Comparison of ENCODE assay signal across 21 cellular contexts in genomic region chr1:41314781-41315481, GRCh38. TPM values are rescaled to one million over a fixed set of nuclear protein-coding genes. Genes with fewer than 3 reads are reported as not detected.
DNase-seq lines count a peak whose midpoint lies in the region; ATAC-seq, FAIRE-seq and TF ChIP-seq lines count a peak whose summit lies in the region.
"Had no signal": no experiment of that assay in that cellular context is flagged by ENCODE, and none has a peak within 500 bp of the region (broad histone marks: within the 10 kb centered on the region; RNA-seq: fewer than 3 reads in every experiment).

No MANE protein-coding gene starts in this region.

- H3K4me1 ChIP-seq in esophagus muscularis mucosa (peaks cover 9 to 48% (median 43%) of the 10 kb centered on the region in 4 donors), small intestine (ENCODE audit: control insufficient read depth in 2 of 2, insufficient read depth in 1 of 2, low read depth in 1 of 2, low read length in 1 of 2) (no peaks in the 10 kb centered on the region), kidney (ENCODE audit: control insufficient read depth in 1 of 2, insufficient read depth in 1 of 2, low read depth in 1 of 2, low read length in 2 of 2) (no peaks in the 10 kb centered on the region)

- peaks cover 16 to 35% of the 10 kb centered on the region in 2 donors for H3K4me1 Mint-ChIP-seq in natural killer cell
- H3K4me1 Mint-ChIP-seq: activated CD4-positive, alpha-beta T cell treated with anti-CD3 and anti-CD28 coated beads for 36 hours; IgD-negative memory B cell had no signal

- no peaks in the 10 kb centered on the region for H3K27me3 ChIP-seq in esophagus muscularis mucosa
- no peaks in the 10 kb centered on the region for H3K27me3 ChIP-seq in small intestine (ENCODE audit: control insufficient read depth in 2 of 2, insufficient read depth in 2 of 2, low read length in 2 of 2)

- intact Hi-C loops in esophagus muscularis mucosa (cut with DNase I) (no loop called here), kidney (cut with DNase I) (no loop called here), natural killer cell (cut with micrococcal nuclease) (no loop called here)

- TF ChIP-seq CTCF in esophagus muscularis mucosa (IDR thresholded peaks at IDR 0.05) (no peak), kidney (IDR thresholded peaks at IDR 0.05; ENCODE audit: borderline replicate concordance, extremely low read depth, insufficient read depth) (no peak), natural killer cell (IDR thresholded peaks at IDR 0.05) (no peak)

- H3K9me3 Mint-ChIP-seq in natural killer cell, result no peaks in the 10 kb centered on the region
- H3K9me3 Mint-ChIP-seq: activated naive CD8-positive, alpha-beta T cell treated with anti-CD3 and anti-CD28 coated beads for 36 hours; activated T-cell treated with anti-CD3 and anti-CD28 coated beads, Interleukin-2, amount 50 U/mL, for 24 hours; CD8-positive, alpha-beta T cell; neural crest cell had no signal

- ATAC-seq in natural killer cell, result no peak
- ATAC-seq: activated CD4-positive, alpha-beta T cell treated with anti-CD3 and anti-CD28 coated beads for 36 hours; CD8-positive, alpha-beta T cell; sciatic nerve; stimulated activated naive CD8-positive, alpha-beta T cell treated with anti-CD3 and anti-CD28 coated beads, Interleukin-15, Interleukin-2, amounts not matched to agents 100 U/mL and 50 U/mL, for 24 hours had no signal

- no peak for TF ChIP-seq EP300 in esophagus muscularis mucosa (IDR thresholded peaks at IDR 0.05)

- H3K27ac ChIP-seq in esophagus muscularis mucosa (replicated peaks in 1 of 4) (peak overlapping the region; percentile 40 to 64 (median 52)), small intestine (ENCODE audit: low read depth in 1 of 2, low read length in 1 of 2) (no peak overlapping the region), kidney (ENCODE audit: low read depth in 2 of 2, low read length in 2 of 2) (no peak overlapping the region)
- H3K27ac ChIP-seq: 22Rv1, epithelial cell of prostate had no signal

- no peak for TF ChIP-seq POLR2A in esophagus muscularis mucosa (IDR thresholded peaks at IDR 0.05; ENCODE audit: low read depth)

- 67% methylated on average over 15 of the region's 15 CpGs for WGBS in esophagus muscularis mucosa
- WGBS in small intestine, 3 donors, result 21 to 55% (median 53%) methylated on average over 15 of the region's 15 CpGs

- no peaks in the 10 kb centered on the region for H3K36me3 ChIP-seq in esophagus muscularis mucosa
- no peaks in the 10 kb centered on the region for H3K36me3 ChIP-seq in small intestine (ENCODE audit: control insufficient read depth in 2 of 2, insufficient read depth in 2 of 2, low read length in 2 of 2)
- H3K36me3 ChIP-seq in kidney (ENCODE audit: control insufficient read depth in 1 of 2, insufficient read depth in 2 of 2, low read length in 2 of 2), result no peaks in the 10 kb centered on the region

- no peak overlapping the region for H3K4me3 Mint-ChIP-seq in natural killer cell
- H3K4me3 Mint-ChIP-seq: activated CD4-positive, alpha-beta T cell treated with anti-CD3 and anti-CD28 coated beads for 36 hours; activated naive CD8-positive, alpha-beta T cell treated with anti-CD3 and anti-CD28 coated beads for 36 hours; activated T-cell treated with anti-CD3 and anti-CD28 coated beads, Interleukin-2, amount 50 U/mL, for 24 hours; CD8-positive, alpha-beta T cell; IgD-negative memory B cell; neural crest cell had no signal

- no peak overlapping the region for H3K9ac ChIP-seq in kidney (ENCODE audit: low read length in 2 of 2)

- no peak overlapping the region for H3K27ac Mint-ChIP-seq in natural killer cell
- H3K27ac Mint-ChIP-seq: activated CD4-positive, alpha-beta T cell treated with anti-CD3 and anti-CD28 coated beads for 36 hours; activated naive CD8-positive, alpha-beta T cell treated with anti-CD3 and anti-CD28 coated beads for 36 hours; activated T-cell treated with anti-CD3 and anti-CD28 coated beads, Interleukin-2, amount 50 U/mL, for 24 hours; CD8-positive, alpha-beta T cell; IgD-negative memory B cell had no signal

- H3K4me3 ChIP-seq in esophagus muscularis mucosa (no peak overlapping the region), small intestine (ENCODE audit: low read depth in 1 of 2, low read length in 2 of 2) (no peak overlapping the region), kidney (ENCODE audit: low read length in 2 of 2) (no peak overlapping the region)

- DNase-seq in NCI-H1417 (lab: John Stamatoyannopoulos, UW) (peak in 2 of 3 experiments; percentile 30 to 82), NCI-H1417 treated with DMSO at 0.1 percent for 48 hours (lab: John Stamatoyannopoulos, UW) (no peak), NCI-H524 treated with DMSO at 0.1 percent for 48 hours (lab: John Stamatoyannopoulos, UW) (peak; percentile 90), esophagus muscularis mucosa (ENCODE audit: extremely low spot score) (peak; percentile 87), small intestine (peak; percentile 19), kidney (no peak), inferior parietal cortex (ENCODE audit: extremely low spot score) (no peak), natural killer cell (no peak)
- DNase-seq: activated CD4-positive, alpha-beta T cell treated with anti-CD3 and anti-CD28 coated beads for 36 hours; activated naive CD8-positive, alpha-beta T cell treated with anti-CD3 and anti-CD28 coated beads for 36 hours; activated T-cell treated with anti-CD3 and anti-CD28 coated beads, Interleukin-2, amount 50 U/mL, for 24 hours; SHP77; stimulated activated naive CD8-positive, alpha-beta T cell treated with anti-CD3 and anti-CD28 coated beads, Interleukin-15, Interleukin-2, amounts not matched to agents 100 U/mL and 50 U/mL, for 24 hours had no signal

- no peaks in the 10 kb centered on the region for H3K9me3 ChIP-seq in esophagus muscularis mucosa
- H3K9me3 ChIP-seq in small intestine (ENCODE audit: control insufficient read depth, low read depth), result no peaks in the 10 kb centered on the region
- H3K9me3 ChIP-seq in kidney (ENCODE audit: control insufficient read depth in 1 of 2, low read length in 2 of 2), result no peaks in the 10 kb centered on the region

- H3K36me3 Mint-ChIP-seq in natural killer cell, result no peaks in the 10 kb centered on the region
- H3K36me3 Mint-ChIP-seq: activated naive CD8-positive, alpha-beta T cell treated with anti-CD3 and anti-CD28 coated beads for 36 hours; CD8-positive, alpha-beta T cell had no signal

- peaks cover 0 to 5% of the 10 kb centered on the region in 2 donors for H3K27me3 Mint-ChIP-seq in natural killer cell (ENCODE audit: low read depth in 2 of 2)
- H3K27me3 Mint-ChIP-seq: activated CD4-positive, alpha-beta T cell treated with anti-CD3 and anti-CD28 coated beads for 36 hours; activated naive CD8-positive, alpha-beta T cell treated with anti-CD3 and anti-CD28 coated beads for 36 hours; activated T-cell treated with anti-CD3 and anti-CD28 coated beads, Interleukin-2, amount 50 U/mL, for 24 hours had no signal

- FAIRE-seq in small intestine (lab: Jason Lieb, UNC) (no peak), kidney (lab: Jason Lieb, UNC) (no peak)

RNA-seq across cellular contexts. Expression of gene FOXO6, which starts 46.3 kb away (rescaled TPM):
- 1 to 10 TPM in 1 of 4 donors, under 1 TPM in 3; 0.33 to 1.3 (median 0.53) TPM for total RNA-seq in esophagus muscularis mucosa
- polyA plus RNA-seq in small intestine, result under 1 TPM in 1 of 3 donors, not detected in 2; 0.34 TPM
- 1.0 TPM for total RNA-seq in kidney
- polyA plus RNA-seq in kidney (ENCODE audit: insufficient read depth, low read depth, low replicate concordance), result 0.47 TPM
- total RNA-seq in natural killer cell, result 1 to 10 TPM; 1.2 to 3.3 (median 1.7) TPM
- total RNA-seq: lung microvascular endothelial cell; T-helper 2 cell treated with Interferon-gamma antibody and Interleukin-4, amounts not matched to agents 100 ng/mL and 5 ng/mL, for 36 hours had no signal
- polyA plus RNA-seq: IgD-negative memory B cell had no signal

Comparison
In these comparisons a context has a peak if more than half of its experiments do, and no peak if none do; other contexts are left out.
1. DNase-seq: peak in NCI-H1417 (2 of 3), NCI-H524 treated with DMSO at 0.1 percent for 48 hours (single experiment), esophagus muscularis mucosa (single experiment) and small intestine (single experiment); none in NCI-H1417 treated with DMSO at 0.1 percent for 48 hours (single experiment), kidney (single experiment), inferior parietal cortex (single experiment) and natural killer cell (single experiment).
2. H3K27ac ChIP-seq: peak in esophagus muscularis mucosa (4 of 4); none in small intestine (0 of 2) and kidney (0 of 2).